25 cellular contexts compared by ENCODE assay signal in genomic region chr5:115452083-115452482, GRCh38.
"Had no signal": no experiment of that assay in that cellular context is flagged by ENCODE, and none has a peak within 500 bp of the region (broad histone marks: within the 10 kb centered on the region; RNA-seq: fewer than 3 reads in every experiment).

No MANE protein-coding gene starts in this region.

- FAIRE-seq: endothelial cell of umbilical vein, kidney, urothelium cell line had no signal

- H3K4me3 ChIP-seq: coronary artery, esophagus squamous epithelium, smooth muscle cell, testis had no signal

- H3K27ac Mint-ChIP-seq: activated B cell treated with CpG ODN at 0.5 μM for 24 hours; activated CD8-positive, alpha-beta T cell treated with anti-CD3 and anti-CD28 coated beads, Interleukin-2, amount 10 ng/mL, durations not matched to agents 7 days and 5 days; activated naive CD4-positive, alpha-beta T cell treated with anti-CD3 and anti-CD28 coated beads, Interleukin-2, amount 50 U/mL, for 24 hours; naive B cell; stimulated activated naive CD8-positive, alpha-beta T cell treated with anti-CD3 and anti-CD28 coated beads, Interleukin-15, amount 100 ng/mL, for 72 hours; T-helper 2 cell treated with Interferon-gamma antibody and Interleukin-4, amounts not matched to agents 5 μg/mL and 100 μg/mL, for 36 hours had no signal

- H3K36me3 ChIP-seq: esophagus squamous epithelium, neutrophil had no signal

- H3K4me1 Mint-ChIP-seq: activated naive CD4-positive, alpha-beta T cell treated with anti-CD3 and anti-CD28 coated beads, Interleukin-2, amount 50 U/mL, for 24 hours; naive B cell; stimulated activated naive CD8-positive, alpha-beta T cell treated with anti-CD3 and anti-CD28 coated beads, Interleukin-15, amount 100 ng/mL, for 72 hours had no signal

- H3K27me3 ChIP-seq: esophagus squamous epithelium, neutrophil, testis had no signal

- H3K27ac ChIP-seq: coronary artery, esophagus squamous epithelium, neutrophil had no signal

- H3K36me3 Mint-ChIP-seq: activated naive CD4-positive, alpha-beta T cell treated with anti-CD3 and anti-CD28 coated beads, Interleukin-2, amount 50 U/mL, for 24 hours; brain; naive B cell had no signal

- H3K4me3 Mint-ChIP-seq: activated B cell treated with CpG ODN at 0.5 μM for 24 hours; activated CD8-positive, alpha-beta T cell treated with anti-CD3 and anti-CD28 coated beads, Interleukin-2, amount 10 ng/mL, durations not matched to agents 7 days and 5 days; activated naive CD4-positive, alpha-beta T cell treated with anti-CD3 and anti-CD28 coated beads, Interleukin-2, amount 50 U/mL, for 24 hours; brain; naive B cell; stimulated activated naive CD8-positive, alpha-beta T cell treated with anti-CD3 and anti-CD28 coated beads, Interleukin-15, amount 100 ng/mL, for 72 hours; T-helper 2 cell treated with Interferon-gamma antibody and Interleukin-4, amounts not matched to agents 5 μg/mL and 100 μg/mL, for 36 hours had no signal

- H3K9me3 Mint-ChIP-seq: activated B cell treated with CpG ODN at 0.5 μM for 24 hours; stimulated activated naive CD8-positive, alpha-beta T cell treated with anti-CD3 and anti-CD28 coated beads, Interleukin-15, amount 100 ng/mL, for 72 hours; T-helper 2 cell treated with Interferon-gamma antibody and Interleukin-4, amounts not matched to agents 5 μg/mL and 100 μg/mL, for 36 hours had no signal

- ATAC-seq: activated CD8-positive, alpha-beta T cell treated with anti-CD3 and anti-CD28 coated beads, Interleukin-2, amount 10 ng/mL, durations not matched to agents 7 days and 5 days; stimulated activated naive CD8-positive, alpha-beta T cell treated with anti-CD3 and anti-CD28 coated beads, Interleukin-15, amount 100 ng/mL, for 72 hours had no signal

- H3K9me3 ChIP-seq: esophagus squamous epithelium, neutrophil, testis had no signal

- DNase-seq: activated B cell treated with CpG ODN at 0.5 μM for 24 hours; activated CD4-positive, alpha-beta T cell treated with anti-CD3 and anti-CD28 coated beads for 48 hours; activated CD8-positive, alpha-beta memory T cell treated with anti-CD3 and anti-CD28 coated beads, Interleukin-2, amount 50 U/mL, for 4 hours; activated CD8-positive, alpha-beta T cell treated with anti-CD3 and anti-CD28 coated beads, Interleukin-2, amount 10 ng/mL, durations not matched to agents 7 days and 5 days; activated effector memory CD4-positive, alpha-beta T cell treated with anti-CD3 and anti-CD28 coated beads, Interleukin-2, amount 50 U/mL, for 16 hours; activated T-cell treated with anti-CD3 and anti-CD28 coated beads, Interleukin-2, amount 50 U/mL, for 48 hours; amygdala; central memory CD4-positive, alpha-beta T cell; effector CD8-positive, alpha-beta T cell; esophagus squamous epithelium; foreskin fibroblast; hypothalamus; naive B cell; right cardiac atrium; stimulated activated naive CD8-positive, alpha-beta T cell treated with anti-CD3 and anti-CD28 coated beads, Interleukin-15, amount 100 ng/mL, for 72 hours; testis had no signal

- H3K27me3 Mint-ChIP-seq: stimulated activated naive CD8-positive, alpha-beta T cell treated with anti-CD3 and anti-CD28 coated beads, Interleukin-15, amount 100 ng/mL, for 72 hours had no signal
